In genomic region chr16:4330277-4330882, GRCh38 we compare ENCODE assay signal across 8 cellular contexts. TPM values are rescaled to one million over a fixed set of nuclear protein-coding genes. Genes with fewer than 3 reads are reported as not detected.
DNase-seq lines count a peak whose midpoint lies in the region; ATAC-seq, FAIRE-seq and TF ChIP-seq lines count a peak whose summit lies in the region.

No MANE protein-coding gene starts in this region.

- H3K9me3 ChIP-seq in OCI-LY3 (ENCODE audit: insufficient read depth, low read length) = no peaks in the 10 kb centered on the region
- no peaks in the 10 kb centered on the region for H3K9me3 ChIP-seq in endothelial cell of umbilical vein (replicated peaks; ENCODE audit: control insufficient read depth, insufficient read depth, low read length)
- H3K9me3 ChIP-seq in mucosa of descending colon = no peaks in the 10 kb centered on the region

- ATAC-seq in mucosa of descending colon (peak; percentile 83), GM18502 (IDR thresholded peaks at IDR 0.05; ENCODE audit: poor library complexity, unreplicated experiment) (no peak)
- peak; percentile 80 for ATAC-seq in stimulated activated memory B cell treated with anti-CD40 and anti-IgM and Interleukin-4, amounts not matched to agents 10 μg/mL and 1 μg/mL and 100 μg/mL, for 72 hours

- no peak overlapping the region for H3K4me3 Mint-ChIP-seq in stimulated activated memory B cell treated with anti-CD40 and anti-IgM and Interleukin-4, amounts not matched to agents 10 μg/mL and 1 μg/mL and 100 μg/mL, for 72 hours

- H3K27me3 ChIP-seq in OCI-LY3 (ENCODE audit: low read depth, low read length) = no peaks in the 10 kb centered on the region
- no peaks in the 10 kb centered on the region for H3K27me3 ChIP-seq in endothelial cell of umbilical vein (ENCODE audit: control insufficient read depth in 2 of 2, insufficient read depth in 2 of 2, low read length in 2 of 2)

- H3K36me3 ChIP-seq in OCI-LY3 (replicated peaks; ENCODE audit: low read depth, low read length) = no peaks in the 10 kb centered on the region
- peaks cover 0 to 9% of the 10 kb centered on the region in 2 experiments for H3K36me3 ChIP-seq in endothelial cell of umbilical vein (ENCODE audit: control insufficient read depth in 2 of 2, extremely low read depth in 1 of 2, insufficient read depth in 2 of 2, low read length in 2 of 2)
- H3K36me3 ChIP-seq in mucosa of descending colon (ENCODE audit: low read depth) = no peaks in the 10 kb centered on the region

- DNase-seq in AML-193 (lab: John Stamatoyannopoulos, UW) (peak; percentile 57 to 62), GM19240 (ENCODE audit: insufficient read length, low spot score) (peak; percentile 96), activated T-cell treated with anti-CD3 and anti-CD28 coated beads for 4 hours (peak; percentile 59), endothelial cell of umbilical vein (ENCODE audit: low read depth, low spot score) (peak; percentile 58), mucosa of descending colon (peak; percentile 78 to 89 (median 89))

- no peak overlapping the region for H3K9ac ChIP-seq in OCI-LY3 (ENCODE audit: low read length)
- no peak overlapping the region for H3K9ac ChIP-seq in endothelial cell of umbilical vein (replicated peaks; ENCODE audit: extremely low read depth, insufficient read depth, low read length)

- dilution Hi-C loops in endothelial cell of umbilical vein (cut with MboI; ENCODE audit: extremely low pct_ligation_motif_present, low sequenced_read_pairs) = no loop called here

- H4K20me1 ChIP-seq in OCI-LY3 (ENCODE audit: insufficient read depth, low read length) = no peaks in the 10 kb centered on the region
- no peaks in the 10 kb centered on the region for H4K20me1 ChIP-seq in endothelial cell of umbilical vein (replicated peaks; ENCODE audit: control insufficient read depth, extremely low read depth, insufficient read depth, low read length)

- H3K36me3 Mint-ChIP-seq in stimulated activated memory B cell treated with anti-CD40 and anti-IgM and Interleukin-4, amounts not matched to agents 10 μg/mL and 1 μg/mL and 100 μg/mL, for 72 hours = no peaks in the 10 kb centered on the region

- H3K9me3 Mint-ChIP-seq in stimulated activated memory B cell treated with anti-CD40 and anti-IgM and Interleukin-4, amounts not matched to agents 10 μg/mL and 1 μg/mL and 100 μg/mL, for 72 hours = no peaks in the 10 kb centered on the region

- no peaks in the 10 kb centered on the region for H3K79me2 ChIP-seq in OCI-LY3 (ENCODE audit: low read length)
- peaks cover 17% of the 10 kb centered on the region for H3K79me2 ChIP-seq in endothelial cell of umbilical vein (ENCODE audit: control insufficient read depth, insufficient read depth, low read length)

- no peak overlapping the region for H3K27ac Mint-ChIP-seq in stimulated activated memory B cell treated with anti-CD40 and anti-IgM and Interleukin-4, amounts not matched to agents 10 μg/mL and 1 μg/mL and 100 μg/mL, for 72 hours

- CTCF ChIA-PET in endothelial cell of umbilical vein (lab: Charles Lee) = interaction anchor here (0.9 to 8.9 kb wide), 25 partner anchors 9 to 392 kb away, joined by 3 to 198 read pairs (median 8); partner anchors contain the start of genes GLIS2, PAM16 and TFAP4

- TF ChIP-seq CTCF in OCI-LY3 (IDR thresholded peaks at IDR 0.05; ENCODE audit: low read depth, low read length) (peak; percentile 88), endothelial cell of umbilical vein (IDR thresholded peaks at IDR 0.05; ENCODE audit: extremely low read depth in 1 of 2, insufficient read depth in 1 of 2, low read depth in 1 of 2, low read length in 2 of 2) (peak; percentile 97 to 99), mucosa of descending colon (IDR thresholded peaks at IDR 0.05) (peak; percentile 95)

- intact Hi-C loops in endothelial cell of umbilical vein (cut with micrococcal nuclease) = loop anchor here (1.0 kb wide), 4 partner anchors 16 to 347 kb away; no protein-coding TSS in a partner anchor
- intact Hi-C loops in mucosa of descending colon (cut with DNase I, micrococcal nuclease) = loop anchor here (5.0 to 10.0 kb wide), 2 partner anchors 43 to 46 kb away; no protein-coding TSS in a partner anchor

- peaks cover 20% of the 10 kb centered on the region for H3K27me3 Mint-ChIP-seq in stimulated activated memory B cell treated with anti-CD40 and anti-IgM and Interleukin-4, amounts not matched to agents 10 μg/mL and 1 μg/mL and 100 μg/mL, for 72 hours

- POLR2A ChIA-PET in endothelial cell of umbilical vein (lab: Charles Lee) = no interaction called here

- H2AFZ ChIP-seq in OCI-LY3 (ENCODE audit: low read depth, low read length) = no peak overlapping the region
- no peak overlapping the region for H2AFZ ChIP-seq in endothelial cell of umbilical vein (ENCODE audit: low read depth, low read length)

- no peak overlapping the region for H3K4me2 ChIP-seq in OCI-LY3 (ENCODE audit: low read length)
- no peak overlapping the region for H3K4me2 ChIP-seq in endothelial cell of umbilical vein (ENCODE audit: insufficient read depth, low read length)

- H3K27ac ChIP-seq in OCI-LY3 (ENCODE audit: low read length) (no peak overlapping the region), endothelial cell of umbilical vein (ENCODE audit: insufficient read depth, low read depth, low read length) (no peak overlapping the region)

- TF ChIP-seq POLR2A in endothelial cell of umbilical vein (IDR thresholded peaks at IDR 0.05; ENCODE audit: low read depth, low read length) = no peak

- H3K4me1 Mint-ChIP-seq in stimulated activated memory B cell treated with anti-CD40 and anti-IgM and Interleukin-4, amounts not matched to agents 10 μg/mL and 1 μg/mL and 100 μg/mL, for 72 hours = peaks cover 18% of the 10 kb centered on the region

- no peak overlapping the region for H3K4me3 ChIP-seq in OCI-LY3 (ENCODE audit: low read length)
- no peak overlapping the region for H3K4me3 ChIP-seq in endothelial cell of umbilical vein (replicated peaks in 1 of 3; ENCODE audit: insufficient read depth in 1 of 3, low read depth in 1 of 3, low read length in 3 of 3)
- no peak overlapping the region for H3K4me3 ChIP-seq in mucosa of descending colon

- BruUV-seq in endothelial cell of umbilical vein (replicated peaks; lab: Mats Ljungman, UMichigan) = no TSS peak

- H3K9me1 ChIP-seq in endothelial cell of umbilical vein (replicated peaks; ENCODE audit: control insufficient read depth, extremely low read depth, insufficient read depth, low read length) = no peaks in the 10 kb centered on the region

- FAIRE-seq in endothelial cell of umbilical vein (lab: Jason Lieb, UNC) = peak; percentile 55

- H3K4me1 ChIP-seq in OCI-LY3 (ENCODE audit: low read length) (peaks cover 15% of the 10 kb centered on the region), endothelial cell of umbilical vein (ENCODE audit: control insufficient read depth, extremely low read depth, insufficient read depth, low read length) (peaks cover 23% of the 10 kb centered on the region), mucosa of descending colon (ENCODE audit: low read depth) (peaks cover 11% of the 10 kb centered on the region)

TF ChIP-seq in endothelial cell of umbilical vein, 7 proteins besides CTCF, POLR2A, EP300 and RAD21 (continues in another document):
- TF ChIP-seq EZH2 (IDR thresholded peaks at IDR 0.05; ENCODE audit: borderline replicate concordance, low read depth, low read length, severe bottlenecking) (no peak), POLR2AphosphoS5 (IDR thresholded peaks at IDR 0.05; ENCODE audit: insufficient read depth, low read depth, low read length) (no peak), MYC (IDR thresholded peaks at IDR 0.05; ENCODE audit: low read depth, low read length) (no peak)

RNA-seq across cellular contexts. Expression of gene GLIS2, which starts 14.5 kb away (rescaled TPM):
- total RNA-seq in endothelial cell of umbilical vein (10.1 and 11.3 TPM in 2 replicates), mucosa of descending colon (10 to 100 TPM in 1 of 3 donors, 1 to 10 TPM in 2; 1.7 to 21.1 (median 2.9) TPM)
- 4.6 and 5.1 TPM in 2 replicates for polyA plus RNA-seq in endothelial cell of umbilical vein
- 5.2 and 7.1 TPM in 2 replicates for polyA plus RNA-seq in endothelial cell of umbilical vein (2011; cell fraction: cytosol; rRNA removed)
- 4.7 and 5.8 TPM in 2 replicates for polyA plus RNA-seq in endothelial cell of umbilical vein (2011; cell fraction: nucleus; rRNA removed)
- polyA plus RNA-seq in endothelial cell of umbilical vein (2012) = 7.3 and 11.8 TPM in 2 replicates
- polyA minus RNA-seq in endothelial cell of umbilical vein = 2.0 and 3.2 TPM in 2 replicates
- polyA minus RNA-seq in endothelial cell of umbilical vein (2011; cell fraction: cytosol; rRNA and poly(A)+ RNA removed) = 7.5 TPM
- polyA minus RNA-seq in endothelial cell of umbilical vein (2011; cell fraction: nucleus; rRNA and poly(A)+ RNA removed) = 1.0 and 2.9 TPM in 2 replicates

RNA-seq across cellular contexts. Expression of gene PAM16, which starts 20.7 kb away (rescaled TPM):
- total RNA-seq in endothelial cell of umbilical vein = 35.8 and 40.0 TPM in 2 replicates
- 67.2 and 76.2 TPM in 2 replicates for polyA plus RNA-seq in endothelial cell of umbilical vein
- 44.4 and 44.5 TPM in 2 replicates for polyA plus RNA-seq in endothelial cell of umbilical vein (2011; cell fraction: cytosol; rRNA removed)
- 29.7 and 31.7 TPM in 2 replicates for polyA plus RNA-seq in endothelial cell of umbilical vein (2011; cell fraction: nucleus; rRNA removed)
- 30.5 and 35.6 TPM in 2 replicates for polyA plus RNA-seq in endothelial cell of umbilical vein (2012)
- 13.0 and 13.5 TPM in 2 replicates for polyA minus RNA-seq in endothelial cell of umbilical vein
- 10.9 TPM for polyA minus RNA-seq in endothelial cell of umbilical vein (2011; cell fraction: cytosol; rRNA and poly(A)+ RNA removed)
- 10.6 and 12.3 TPM in 2 replicates for polyA minus RNA-seq in endothelial cell of umbilical vein (2011; cell fraction: nucleus; rRNA and poly(A)+ RNA removed)
- total RNA-seq in mucosa of descending colon = 10 to 100 TPM; 31.9 to 35.8 (median 32.6) TPM

RNA-seq across cellular contexts. Expression of gene VASN, which starts 41.3 kb away (rescaled TPM):
- 0.14 and 0.42 TPM in 2 replicates for total RNA-seq in endothelial cell of umbilical vein
- 0.41 and 0.57 TPM in 2 replicates for polyA plus RNA-seq in endothelial cell of umbilical vein
- polyA plus RNA-seq in endothelial cell of umbilical vein (2011; cell fraction: cytosol; rRNA removed) = 0.09 and 0.13 TPM in 2 replicates
- polyA plus RNA-seq in endothelial cell of umbilical vein (2011; cell fraction: nucleus; rRNA removed) = 0.11 and 0.18 TPM in 2 replicates
- polyA plus RNA-seq in endothelial cell of umbilical vein (2012) = 0.11 and 0.20 TPM in 2 replicates
- 0.08 and 0.32 TPM in 2 replicates for polyA minus RNA-seq in endothelial cell of umbilical vein
- 1.3 TPM for polyA minus RNA-seq in endothelial cell of umbilical vein (2011; cell fraction: cytosol; rRNA and poly(A)+ RNA removed)
- 0.29 and 0.43 TPM in 2 replicates for polyA minus RNA-seq in endothelial cell of umbilical vein (2011; cell fraction: nucleus; rRNA and poly(A)+ RNA removed)
- total RNA-seq in mucosa of descending colon = 1 to 10 TPM in 2 of 3 donors, under 1 TPM in 1; 0.93 to 8.4 (median 5.1) TPM

RNA-seq across cellular contexts. Expression of gene TFAP4, which starts 57.6 kb away (rescaled TPM):
- total RNA-seq in endothelial cell of umbilical vein (11.1 and 12.4 TPM in 2 replicates), mucosa of descending colon (10 to 100 TPM in 2 of 3 donors, 1 to 10 TPM in 1; 10.0 to 12.2 (median 12.1) TPM)
- polyA plus RNA-seq in endothelial cell of umbilical vein = 3.0 and 3.4 TPM in 2 replicates
- polyA plus RNA-seq in endothelial cell of umbilical vein (2011; cell fraction: cytosol; rRNA removed) = 3.9 and 5.0 TPM in 2 replicates
- polyA plus RNA-seq in endothelial cell of umbilical vein (2011; cell fraction: nucleus; rRNA removed) = 6.1 TPM in 2 replicates
- polyA plus RNA-seq in endothelial cell of umbilical vein (2012) = 3.6 and 5.8 TPM in 2 replicates
- polyA minus RNA-seq in endothelial cell of umbilical vein = 5.3 and 12.7 TPM in 2 replicates
- polyA minus RNA-seq in endothelial cell of umbilical vein (2011; cell fraction: cytosol; rRNA and poly(A)+ RNA removed) = 46.0 TPM
- 2.6 and 3.7 TPM in 2 replicates for polyA minus RNA-seq in endothelial cell of umbilical vein (2011; cell fraction: nucleus; rRNA and poly(A)+ RNA removed)
